23 cellular contexts compared by ENCODE assay signal in genomic region chr6:113077794-113078193, GRCh38.
"Had no signal": no experiment of that assay in that cellular context is flagged by ENCODE, and none has a peak within 500 bp of the region (broad histone marks: within the 10 kb centered on the region; RNA-seq: fewer than 3 reads in every experiment).

No MANE protein-coding gene starts in this region.

- ATAC-seq: esophagus mucosa; gastrocnemius medialis; heart right ventricle; left lobe of liver; mucosa of descending colon; naive thymus-derived CD8-positive, alpha-beta T cell had no signal

- DNase-seq: dermis blood vessel endothelial cell; effector CD4-positive, alpha-beta T cell; endodermal cell; gastrocnemius medialis; heart right ventricle; hypothalamus; mucosa of descending colon; naive thymus-derived CD8-positive, alpha-beta T cell; posterior cingulate gyrus; sigmoid colon; stimulated activated CD4-positive, alpha-beta T cell treated with anti-CD3 and anti-CD28 coated beads, Interleukin-2, amount 100 ng/mL, for 24 hours; stimulated activated CD4-positive, alpha-beta T cell treated with anti-CD3 and anti-CD28 coated beads, Interleukin-4, amount 100 ng/mL, for 4 hours; stimulated activated naive CD4-positive, alpha-beta T cell; stomach; substantia nigra; transverse colon had no signal

- FAIRE-seq: colon, islet of Langerhans had no signal

- H3K9me3 ChIP-seq: gastrocnemius medialis, mucosa of descending colon, neutrophil, sigmoid colon, stomach, thoracic aorta, transverse colon had no signal

- H3K36me3 ChIP-seq: gastrocnemius medialis, heart right ventricle, neutrophil, sigmoid colon, stomach, thoracic aorta, transverse colon had no signal

- H3K4me3 ChIP-seq: gastrocnemius medialis, heart right ventricle, mucosa of descending colon, sigmoid colon, skin epidermis, stomach, thoracic aorta, transverse colon had no signal

- H3K4me1 ChIP-seq: gastrocnemius medialis, heart right ventricle, sigmoid colon, stomach, transverse colon had no signal

- H3K27me3 ChIP-seq: gastrocnemius medialis, heart right ventricle, neutrophil, sigmoid colon, stomach, transverse colon had no signal

- H3K27ac ChIP-seq: gastrocnemius medialis, heart right ventricle, neutrophil, sigmoid colon, skin epidermis, stomach, thoracic aorta, transverse colon had no signal
